1 cellular context compared by ENCODE assay signal in genomic region chr12:84874125-84874824, GRCh38.
A peak's percentile ranks its signal among the peaks of the same experiment; 100 is the strongest.
TF ChIP-seq lines count a peak whose summit lies in the region.

No MANE protein-coding gene starts in this region.

TF ChIP-seq in GM12878, 131 proteins besides CTCF, POLR2A, EP300 and RAD21:
- TF ChIP-seq RAD51 (IDR thresholded peaks at IDR 0.05): no peak
- peak; percentile 72; the same call in 1 of the 2 replicates for TF ChIP-seq SMC3 (IDR thresholded peaks at IDR 0.05; ENCODE audit: borderline replicate concordance, low read length)
- no peak for TF ChIP-seq CBFB (IDR thresholded peaks at IDR 0.05; ENCODE audit: low read depth)
- no peak for TF ChIP-seq BCLAF1 (IDR thresholded peaks at IDR 0.05)
- TF ChIP-seq MYC (IDR thresholded peaks at IDR 0.05; ENCODE audit: insufficient read depth, insufficient read length, insufficient replicate concordance, low read length, severe bottlenecking): no peak
TF ChIP-seq in GM12878: peak in this region for 1.
